8 cellular contexts compared by ENCODE assay signal in genomic region chrX:39133971-39134370, GRCh38.
A peak's percentile ranks its signal among the peaks of the same experiment; 100 is the strongest.
DNase-seq lines count a peak whose midpoint lies in the region; ATAC-seq and TF ChIP-seq lines count a peak whose summit lies in the region.

No MANE protein-coding gene starts in this region.

- TF ChIP-seq POLR2A in sigmoid colon (IDR thresholded peaks at IDR 0.05) = no peak

- 29 to 58% methylated on average over 2 of the region's 2 CpGs for WGBS in sigmoid colon, 2 donors

- peak; percentile 51 for DNase-seq in NCI-H1436 (lab: John Stamatoyannopoulos, UW)
- no peak for DNase-seq in NCI-H1436 treated with DMSO at 0.1 percent for 48 hours (lab: John Stamatoyannopoulos, UW)
- DNase-seq in naive B cell = peak; percentile 45
- DNase-seq in sigmoid colon = no peak
- DNase-seq in SKM-1 treated with dmso at 0.1 percent for 144 hours (lab: John Stamatoyannopoulos, UW; ENCODE audit: unreplicated experiment) = no peak
- no peak for DNase-seq in MG63

- intact Hi-C loops in sigmoid colon (cut with DNase I) = no loop called here

- no peaks in the 10 kb centered on the region for H3K9me3 ChIP-seq in sigmoid colon
- no peaks in the 10 kb centered on the region for H3K9me3 ChIP-seq in MG63

- no peak overlapping the region for H3K27ac ChIP-seq in VCaP
- no peak overlapping the region for H3K27ac ChIP-seq in sigmoid colon

- H3K4me1 ChIP-seq in sigmoid colon = no peaks in the 10 kb centered on the region

- no peak overlapping the region for H3K4me3 Mint-ChIP-seq in naive B cell

- peaks cover 0 to 15% (median 3%) of the 10 kb centered on the region in 7 donors for H3K9me3 Mint-ChIP-seq in naive B cell

- H3K36me3 ChIP-seq in sigmoid colon (no peaks in the 10 kb centered on the region), MG63 (no peaks in the 10 kb centered on the region)

- H3K4me1 Mint-ChIP-seq in naive B cell = peaks cover 7 to 23% (median 7%) of the 10 kb centered on the region in 3 donors

- peak; percentile 66 for ATAC-seq in HG02798 (IDR thresholded peaks at IDR 0.05; ENCODE audit: poor library complexity, unreplicated experiment)
- ATAC-seq in naive B cell (ENCODE audit: low read depth in 2 of 2) = peak; percentile 93 to 99

- no peaks in the 10 kb centered on the region for H3K27me3 Mint-ChIP-seq in naive B cell

- peaks cover 0 to 9% of the 10 kb centered on the region in 2 donors for H3K36me3 Mint-ChIP-seq in naive B cell

- no peak for TF ChIP-seq EP300 in sigmoid colon (IDR thresholded peaks at IDR 0.05)

- no peaks in the 10 kb centered on the region for H3K27me3 ChIP-seq in sigmoid colon
- H3K27me3 ChIP-seq in MG63 = no peaks in the 10 kb centered on the region

- H3K4me3 ChIP-seq in sigmoid colon (no peak overlapping the region), MG63 (no peak overlapping the region)

- peak; percentile 64 for TF ChIP-seq CTCF in VCaP (conservative IDR thresholded peaks at IDR 0.05)
- TF ChIP-seq CTCF in sigmoid colon (IDR thresholded peaks at IDR 0.05) = no peak

- H3K27ac Mint-ChIP-seq in naive B cell = peak overlapping the region in 1 of 6 donors; percentile 62

Comparison
In these comparisons a context has a peak if more than half of its experiments do, and no peak if none do; other contexts are left out.
1. DNase-seq: peak in NCI-H1436 (single experiment) and naive B cell (single experiment); none in NCI-H1436 treated with DMSO at 0.1 percent for 48 hours (single experiment), sigmoid colon (single experiment), SKM-1 treated with dmso at 0.1 percent for 144 hours (single experiment) and MG63 (single experiment).